In the genomic region with DNA sequence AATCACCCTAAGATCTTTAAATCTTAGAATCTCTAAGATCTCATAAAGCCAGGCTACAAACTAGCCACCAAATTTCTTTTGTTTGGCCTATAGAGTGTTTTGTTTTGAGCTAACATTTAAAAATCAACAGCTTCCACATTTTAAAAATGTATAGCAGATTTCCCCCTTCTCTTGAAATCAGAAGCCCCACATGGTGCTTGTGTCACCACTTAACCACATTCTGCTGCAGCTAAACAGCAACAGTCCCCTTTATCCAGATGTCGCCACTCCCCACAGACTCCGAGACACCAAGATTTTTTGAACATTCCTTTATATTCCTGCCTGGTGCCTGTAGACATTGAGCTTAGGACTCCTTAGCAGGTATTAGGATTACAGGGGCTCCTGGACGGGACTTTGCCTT, we compare ENCODE assay signal across 25 cellular contexts. TPM values are rescaled to one million over a fixed set of nuclear protein-coding genes. Genes with fewer than 3 reads are reported as not detected.
DNase-seq lines count a peak whose midpoint lies in the region; ATAC-seq, FAIRE-seq and TF ChIP-seq lines count a peak whose summit lies in the region.
"Had no signal": no experiment of that assay in that cellular context is flagged by ENCODE, and none has a peak within 500 bp of the region (broad histone marks: within the 10 kb centered on the region; RNA-seq: fewer than 3 reads in every experiment).

No MANE protein-coding gene starts in this region.

- RAD21 ChIA-PET in GM12878 (lab: Charles Lee; ENCODE audit: unreplicated experiment): interaction anchor here (1.2 to 2.3 kb wide), 7 partner anchors 17 to 42 kb away, joined by 3 to 17 read pairs (median 6); no protein-coding TSS in a partner anchor

- no peak overlapping the region for H3K4me2 ChIP-seq in GM12878 (ENCODE audit: control insufficient read depth, insufficient read depth)

- no TSS peak for BruUV-seq in GM12878 (replicated peaks; lab: Mats Ljungman, UMichigan)

- intact Hi-C loops in GM12878 (cut with micrococcal nuclease; ENCODE audit: unreplicated experiment): loop anchor here (5.0 kb wide), 1 partner anchor 39 kb away; no protein-coding TSS in a partner anchor
- intact Hi-C loops in posterior vena cava (cut with DNase I): no loop called here

- SMC1A ChIA-PET in GM12878 (lab: Charles Lee; ENCODE audit: uncharacterized antibody, unreplicated experiment): interaction anchor here (0.6 to 4.7 kb wide), 10 partner anchors 17 to 200 kb away, joined by 3 to 32 read pairs (median 3); partner anchors contain the start of genes GUCY2D and NAA38

- no peaks in the 10 kb centered on the region for H3K4me1 ChIP-seq in GM12878 (ENCODE audit: control insufficient read depth, insufficient read depth, low read length)

- CTCF ChIA-PET in GM12878 (lab: Yijun Ruan, JAX): interaction anchor here (0.7 to 5.5 kb wide), 9 partner anchors 10 to 157 kb away, joined by 3 to 87 read pairs (median 7); partner anchors contain the start of gene ALOX15B

- TF ChIP-seq POLR2A in NB4 (IDR thresholded peaks at IDR 0.05; ENCODE audit: extremely low read depth, insufficient read length): no peak
- TF ChIP-seq POLR2A in GM12878 (IDR thresholded peaks at IDR 0.05; ENCODE audit: low read depth, low read length): no peak

- no peak overlapping the region for H3K9ac ChIP-seq in GM12878 (ENCODE audit: control insufficient read depth, insufficient read depth, low read length)

- H3K9me3 ChIP-seq in GM12878 (replicated peaks; ENCODE audit: control insufficient read depth, insufficient read depth, low read length): no peaks in the 10 kb centered on the region
- H3K9me3 ChIP-seq: gastrocnemius medialis, lower lobe of right lung, psoas muscle, thoracic aorta had no signal

- FAIRE-seq in GM12878 (lab: Jason Lieb, UNC): no peak
- FAIRE-seq: islet of Langerhans had no signal

- POLR2A ChIA-PET in GM12878 (lab: Charles Lee): interaction anchor here (0.9 to 1.3 kb wide), 3 partner anchors 10 to 17 kb away, joined by 3 to 4 read pairs (median 3); no protein-coding TSS in a partner anchor

- H3K79me2 ChIP-seq in GM12878 (ENCODE audit: control insufficient read depth, insufficient read depth, low read length): no peaks in the 10 kb centered on the region

- no peak for TF ChIP-seq EP300 in GM12878 (IDR thresholded peaks at IDR 0.05; ENCODE audit: borderline replicate concordance in 1 of 2, control insufficient read depth in 1 of 2, low read depth in 2 of 2, low read length in 2 of 2)

- ATAC-seq in GM12878 (no peak; the same call in 2 of the 3 replicates), GM18907 (IDR thresholded peaks at IDR 0.05; ENCODE audit: unreplicated experiment) (no peak)
- ATAC-seq: activated T-helper 17 cell treated with anti-CD3 and anti-CD28 coated beads, Interleukin-2, amount 50 U/mL, for 72 hours; gastrocnemius medialis; lower lobe of right lung; psoas muscle; stimulated activated naive B cell treated with anti-CD40 and anti-IgM and Interleukin-4, amounts not matched to agents 10 μg/mL and 1 μg/mL and 100 μg/mL, for 72 hours had no signal

- H2AFZ ChIP-seq in GM12878 (ENCODE audit: control insufficient read depth, low read depth, low read length): no peak overlapping the region

- TF ChIP-seq CTCF in NB4 (IDR thresholded peaks at IDR 0.05; ENCODE audit: low read depth, low read length) (no peak), GM12878 (IDR thresholded peaks at IDR 0.05 in 2 of 3, conservative IDR thresholded peaks at IDR 0.05 in 1 of 3; ENCODE audit: control insufficient read depth in 2 of 3, extremely low read depth in 1 of 3, insufficient read depth in 1 of 3, low read depth in 3 of 3, low read length in 3 of 3) (no peak)

- no peak overlapping the region for H3K27ac ChIP-seq in GM12878 (ENCODE audit: control insufficient read depth, insufficient read depth)
- H3K27ac ChIP-seq: gastrocnemius medialis, psoas muscle, thoracic aorta had no signal

- in situ Hi-C loops in GM12878 (cut with MboI): no loop called here

- DNase-seq in GDM1 (lab: John Stamatoyannopoulos, UW) (peak; percentile 8), NB4 (ENCODE audit: low read depth) (peak; percentile 61), GM12878 (ENCODE audit: low read depth, low spot score) (no peak), posterior vena cava (ENCODE audit: low spot score) (peak; percentile 5), COR-L47 (lab: John Stamatoyannopoulos, UW) (no peak)
- no peak for DNase-seq in activated naive CD4-positive, alpha-beta T cell (lab: John Stamatoyannopoulos, UW)
- DNase-seq: activated CD4-positive, alpha-beta T cell treated with anti-CD3 and anti-CD28 coated beads for 48 hours; activated naive CD8-positive, alpha-beta T cell treated with anti-CD3 and anti-CD28 coated beads for 36 hours; DND-41; effector CD4-positive, alpha-beta T cell; erythroblast; gastrocnemius medialis; GOT3; lower lobe of right lung; NCI-H2171; psoas muscle; Right ventricle myocardium superior; stimulated activated naive B cell treated with anti-CD40 and anti-IgM and Interleukin-4, amounts not matched to agents 10 μg/mL and 1 μg/mL and 100 μg/mL, for 72 hours had no signal

- H4K20me1 ChIP-seq in GM12878 (ENCODE audit: control insufficient read depth, insufficient read depth): no peaks in the 10 kb centered on the region

- WGBS in GM12878 (ENCODE audit: insufficient coverage, insufficient replicate concordance, low lambda C conversion rate, missing lambda C conversion rate): 0% methylated on average over 3 of the region's 3 CpGs

- TF ChIP-seq RAD21 in GM12878 (IDR thresholded peaks at IDR 0.05; ENCODE audit: insufficient read depth, low read depth, low read length): no peak

- H3K4me3 ChIP-seq in NB4 (ENCODE audit: low read depth, low read length) (no peak overlapping the region), GM12878 (no peak overlapping the region)
- H3K4me3 ChIP-seq: gastrocnemius medialis, lower lobe of right lung, psoas muscle, thoracic aorta had no signal

- peaks cover 0 to 3% of the 10 kb centered on the region in 2 experiments; a peak in 3 of 4 replicates for H3K27me3 ChIP-seq in GM12878 (replicated peaks in 1 of 2; ENCODE audit: control insufficient read depth in 2 of 2, insufficient read depth in 2 of 2, low read length in 1 of 2)

- no peaks in the 10 kb centered on the region for H3K36me3 ChIP-seq in GM12878 (ENCODE audit: control insufficient read depth in 2 of 2, insufficient read depth in 2 of 2, low read length in 1 of 2)
- H3K36me3 ChIP-seq: gastrocnemius medialis, lower lobe of right lung, thoracic aorta had no signal

TF ChIP-seq in GM12878, 131 proteins besides CTCF, POLR2A, EP300 and RAD21:
- TF ChIP-seq ZNF384 (IDR thresholded peaks at IDR 0.05; ENCODE audit: borderline replicate concordance, low read depth, low read length) (peak; percentile 18; the same call in 1 of the 2 replicates), TCF12 (IDR thresholded peaks at IDR 0.05; ENCODE audit: low read depth, low read length) (no peak)

RNA-seq across cellular contexts. Expression of gene GUCY2D, which starts 16.0 kb away (rescaled TPM):
- total RNA-seq in GM12878 (2013; cell fraction: nucleolus; rRNA removed): not detected in 2 replicates
- total RNA-seq in GM12878 (2014; rRNA removed) (not detected in 2 replicates), GM12878 (2014; rRNA removed; fragmentation: Illumina TruSeq; extraction: Trizol) (not detected in 2 replicates), GM12878 (2021) (not detected in 2 replicates), posterior vena cava (not detected)
- not detected for polyA plus RNA-seq in GM12878 (2011; ENCODE audit: low read depth)
- polyA plus RNA-seq in GM12878 (2011; rRNA removed) (not detected in 2 replicates), GM12878 (2014; fragmentation: Illumina TruSeq; extraction: Trizol) (not detected in 2 replicates), GM12878 (2014; fragmentation: Nextera tagmentation; extraction: Ambion mirVana) (not detected), GM12878 (2014; rRNA removed) (not detected in 2 replicates), GM12878 (2016; fragmentation: Nextera tagmentation; extraction: Ambion mirVana) (not detected)
- not detected in 2 replicates for polyA plus RNA-seq in GM12878 (2011; cell fraction: cytosol; rRNA removed)
- not detected in 2 replicates for polyA plus RNA-seq in GM12878 (2011; cell fraction: nucleus; rRNA removed)
- polyA plus RNA-seq in GM12878 (2012): not detected in 2 replicates
- not detected in 2 replicates for polyA minus RNA-seq in GM12878 (2011; rRNA and poly(A)+ RNA removed)
- polyA minus RNA-seq in GM12878 (2011; cell fraction: cytosol; rRNA and poly(A)+ RNA removed): not detected in 2 replicates
- not detected in 2 replicates for polyA minus RNA-seq in GM12878 (2011; cell fraction: nucleus; rRNA and poly(A)+ RNA removed)
- total RNA-seq: activated naive CD8-positive, alpha-beta T cell treated with anti-CD3 and anti-CD28 coated beads for 36 hours; gastrocnemius medialis; psoas muscle; Right ventricle myocardium superior; skeletal muscle tissue; T-helper 1 cell treated with Interleukin-12 subunit alpha and Interleukin-12 subunit beta and Interleukin-4 antibody, amounts not matched to agents 30 ng/mL and 1 ng/mL, for 36 hours; thoracic aorta had no signal
- polyA plus RNA-seq: psoas muscle had no signal

RNA-seq across cellular contexts. Expression of gene ALOX15B, which starts 20.4 kb away (rescaled TPM):
- not detected in 2 replicates for total RNA-seq in GM12878 (2013; cell fraction: nucleolus; rRNA removed)
- total RNA-seq in GM12878 (2014; rRNA removed) (not detected in 2 replicates), GM12878 (2014; rRNA removed; fragmentation: Illumina TruSeq; extraction: Trizol) (not detected in 2 replicates), GM12878 (2021) (not detected in 2 replicates), posterior vena cava (1 to 10 TPM in 1 of 2 donors, under 1 TPM in 1; 0.48 to 3.3 TPM)
- not detected for polyA plus RNA-seq in GM12878 (2011; ENCODE audit: low read depth)
- polyA plus RNA-seq in GM12878 (2011; rRNA removed) (not detected in 2 replicates), GM12878 (2014; fragmentation: Illumina TruSeq; extraction: Trizol) (0.01 TPM in 1 of 2 replicates, not detected in the other), GM12878 (2014; fragmentation: Nextera tagmentation; extraction: Ambion mirVana) (not detected), GM12878 (2014; rRNA removed) (not detected in 2 replicates), GM12878 (2016; fragmentation: Nextera tagmentation; extraction: Ambion mirVana) (not detected)
- polyA plus RNA-seq in GM12878 (2011; cell fraction: cytosol; rRNA removed): 0.07 TPM in 1 of 2 replicates, not detected in the other
- polyA plus RNA-seq in GM12878 (2011; cell fraction: nucleus; rRNA removed): 0.06 TPM in 1 of 2 replicates, not detected in the other
- polyA plus RNA-seq in GM12878 (2012): 0.04 TPM in 1 of 2 replicates, not detected in the other
- 0.15 TPM in 1 of 2 replicates, not detected in the other for polyA minus RNA-seq in GM12878 (2011; rRNA and poly(A)+ RNA removed)
- not detected in 2 replicates for polyA minus RNA-seq in GM12878 (2011; cell fraction: cytosol; rRNA and poly(A)+ RNA removed)
- polyA minus RNA-seq in GM12878 (2011; cell fraction: nucleus; rRNA and poly(A)+ RNA removed): not detected in 2 replicates
- total RNA-seq: Right ventricle myocardium superior; T-helper 1 cell treated with Interleukin-12 subunit alpha and Interleukin-12 subunit beta and Interleukin-4 antibody, amounts not matched to agents 30 ng/mL and 1 ng/mL, for 36 hours had no signal
- polyA plus RNA-seq: neural cell had no signal

Comparison
In these comparisons a context has a peak if more than half of its experiments do, and no peak if none do; other contexts are left out.
1. DNase-seq: peak in GDM1 (single experiment), NB4 (single experiment) and posterior vena cava (single experiment); none in GM12878 (single experiment), COR-L47 (single experiment) and activated naive CD4-positive, alpha-beta T cell (0 of 4).